8 cellular contexts compared by ENCODE assay signal in genomic region chr7:64562621-64563275, GRCh38. TPM values are rescaled to one million over a fixed set of nuclear protein-coding genes. Genes with fewer than 3 reads are reported as not detected.
DNase-seq lines count a peak whose midpoint lies in the region; ATAC-seq and TF ChIP-seq lines count a peak whose summit lies in the region.

ZNF680 (minus strand) TSS chr7:64563071; CDS start chr7:64562954, 117 bp downstream.

- H3K4me1 ChIP-seq in NT2/D1 (ENCODE audit: insufficient read depth, insufficient read length) (no peaks in the 10 kb centered on the region), mucosa of descending colon (ENCODE audit: low read depth) (peaks cover 4% of the 10 kb centered on the region)

- in situ Hi-C loops in Caki2 (cut with HindIII; ENCODE audit: low pct_unique_long_range_greater_than_20kb, low sequenced_read_pairs), result no loop called here

- H3K9ac ChIP-seq in NT2/D1 (ENCODE audit: insufficient read length, low read depth), result peak within 1 kb of the TSS; percentile 99

- H3K36me3 ChIP-seq in NT2/D1 (ENCODE audit: insufficient read depth, insufficient read length, low read length), result peaks cover 33% of the 10 kb centered on the region
- no peaks in the 10 kb centered on the region for H3K36me3 ChIP-seq in mucosa of descending colon (ENCODE audit: low read depth)

- TF ChIP-seq CTCF in epithelial cell of esophagus (IDR thresholded peaks at IDR 0.05; ENCODE audit: insufficient read depth, low read depth, low read length, missing control alignments) (no peak), mucosa of descending colon (IDR thresholded peaks at IDR 0.05) (no peak)

- no peaks in the 10 kb centered on the region for H3K27me3 ChIP-seq in NT2/D1 (ENCODE audit: insufficient read depth, insufficient read length)

- H3K9me3 ChIP-seq in NT2/D1 (ENCODE audit: insufficient read depth, low read length) (no peaks in the 10 kb centered on the region), mucosa of descending colon (no peaks in the 10 kb centered on the region)

- peak; percentile 94 for DNase-seq in Caki2 (ENCODE audit: low read depth)
- DNase-seq in HT1080 (ENCODE audit: low read depth), result peak; percentile 88
- DNase-seq in NT2/D1 (ENCODE audit: low read depth, low spot score), result peak; percentile 96
- DNase-seq in activated T-cell treated with anti-CD3 and anti-CD28 coated beads for 24 hours (ENCODE audit: low read depth), result peak; percentile 85
- DNase-seq in epithelial cell of esophagus (ENCODE audit: low read depth), result peak; percentile 95
- peak; percentile 94 to 97 (median 95) for DNase-seq in mucosa of descending colon
- peak; percentile 77 to 78 for DNase-seq in stimulated activated CD8-positive, alpha-beta memory T cell treated with anti-CD3 and anti-CD28 coated beads, Interleukin-4, amount 100 ng/mL, for 4 hours (ENCODE audit: low read depth in 2 of 2, low spot score in 1 of 2)

- H3K4me3 ChIP-seq in NT2/D1 (ENCODE audit: insufficient read length, low read depth) (peak within 1 kb of the TSS; percentile 98), epithelial cell of esophagus (ENCODE audit: low read length) (peak within 1 kb of the TSS; percentile 82), mucosa of descending colon (peak within 1 kb of the TSS; percentile 70)

- intact Hi-C loops in mucosa of descending colon (cut with DNase I, micrococcal nuclease), result no loop called here

- ATAC-seq in GM21367 (IDR thresholded peaks at IDR 0.05; ENCODE audit: unreplicated experiment) (peak; percentile 99), mucosa of descending colon (peak; percentile 100)

RNA-seq across cellular contexts. Expression of gene ZNF680, which starts in this region (rescaled TPM):
- 5.4 and 9.6 TPM in 2 replicates for total RNA-seq in Caki2 (2014; rRNA removed; shearing (Covaris generic); ENCODE audit: low replicate concordance)
- 2.7 and 4.6 TPM in 2 replicates for total RNA-seq in HT1080 (2014; rRNA removed; shearing (Covaris generic))
- 3.5 and 4.6 TPM in 2 replicates for polyA plus RNA-seq in HT1080 (2015; cell fraction: cytosol; rRNA removed)
- polyA plus RNA-seq in HT1080 (2015; cell fraction: nucleus; rRNA removed), result 5.7 and 6.0 TPM in 2 replicates
- 10 to 100 TPM in 1 of 3 donors, 1 to 10 TPM in 2; 8.7 to 11.9 (median 9.9) TPM for total RNA-seq in mucosa of descending colon

Comparison
In these comparisons a context has a peak if more than half of its experiments do, and no peak if none do; other contexts are left out.
1. Peak in every context shown above with its lines: DNase-seq, ATAC-seq and H3K4me3 ChIP-seq.